In genomic region chr2:74603282-74604000, GRCh38 we compare ENCODE assay signal across 18 cellular contexts. TPM values are rescaled to one million over a fixed set of nuclear protein-coding genes. Genes with fewer than 3 reads are reported as not detected.
DNase-seq lines count a peak whose midpoint lies in the region; ATAC-seq and TF ChIP-seq lines count a peak whose summit lies in the region.
"Had no signal": no experiment of that assay in that cellular context is flagged by ENCODE, and none has a peak within 500 bp of the region (broad histone marks: within the 10 kb centered on the region; RNA-seq: fewer than 3 reads in every experiment).

No MANE protein-coding gene starts in this region.

- H3K9me1 ChIP-seq in IMR-90 (ENCODE audit: insufficient read depth, low read length) = no peaks in the 10 kb centered on the region

- no peak overlapping the region for H2BK5ac ChIP-seq in IMR-90 (ENCODE audit: low read depth, low read length, poor library complexity, severe bottlenecking)
- H2BK5ac ChIP-seq in trophoblast cell (ENCODE audit: low read depth, low read length, poor library complexity) = no peak overlapping the region

- H3K4me3 ChIP-seq in IMR-90 (ENCODE audit: insufficient read depth, low read depth, low read length) (no peak overlapping the region), trophoblast cell (ENCODE audit: low read depth, low read length) (no peak overlapping the region)

- H2BK15ac ChIP-seq in IMR-90 (ENCODE audit: low read depth, low read length) = no peak overlapping the region

- CTCF ChIA-PET in activated CD4-positive, alpha-beta memory T cell treated with anti-CD3 and anti-CD28 coated beads, Interleukin-2, amount 10 ng/mL, durations not matched to agents 7 days and 5 days (lab: Charles Lee) = interaction anchor here (0.8 to 1.8 kb wide), 3 partner anchors 12 to 237 kb away, joined by 4 to 8 read pairs (median 5); no protein-coding TSS in a partner anchor
- CTCF ChIA-PET in activated CD4-positive, alpha-beta memory T cell treated with anti-CD3 and anti-CD28 coated beads for 36 hours (lab: Charles Lee) = interaction anchor here (1.1 kb wide), 1 partner anchor 12 kb away, joined by 4 read pairs; no protein-coding TSS in a partner anchor
- CTCF ChIA-PET in IMR-90 (lab: Yijun Ruan, JAX) = no interaction called here

- no peaks in the 10 kb centered on the region for H3K79me2 ChIP-seq in trophoblast cell (ENCODE audit: control insufficient read depth, insufficient read depth, low read length, poor library complexity)

- H3K27ac ChIP-seq in IMR-90 (ENCODE audit: insufficient read depth, low read length) (no peak overlapping the region), trophoblast cell (ENCODE audit: low read depth, low read length) (no peak overlapping the region)

- no peak overlapping the region for H4K12ac ChIP-seq in trophoblast cell (ENCODE audit: low read depth, low read length)

- no peak overlapping the region for H3K56ac ChIP-seq in IMR-90 (ENCODE audit: extremely low read depth, insufficient read depth, low read length)

- H4K91ac ChIP-seq in IMR-90 (ENCODE audit: insufficient read depth, low read depth, low read length) (no peak overlapping the region), trophoblast cell (ENCODE audit: low read depth, low read length) (no peak overlapping the region)

- intact Hi-C loops in activated CD4-positive, alpha-beta memory T cell treated with anti-CD3 and anti-CD28 coated beads for 36 hours (cut with micrococcal nuclease) = no loop called here
- intact Hi-C loops in IMR-90 (cut with micrococcal nuclease) = loop anchor here (5.0 kb wide), 1 partner anchor 34 kb away; no protein-coding TSS in a partner anchor
- intact Hi-C loops in head of caudate nucleus (cut with DNase I) = no loop called here

- no peak overlapping the region for H2AK5ac ChIP-seq in IMR-90 (ENCODE audit: low read depth, low read length)
- H2AK5ac ChIP-seq in trophoblast cell (ENCODE audit: low read length) = no peak overlapping the region

- no peaks in the 10 kb centered on the region for H3K9me3 Mint-ChIP-seq in activated CD4-positive, alpha-beta memory T cell treated with anti-CD3 and anti-CD28 coated beads, Interleukin-2, amount 10 ng/mL, durations not matched to agents 7 days and 5 days
- H3K9me3 Mint-ChIP-seq in activated CD4-positive, alpha-beta memory T cell treated with anti-CD3 and anti-CD28 coated beads for 36 hours = no peaks in the 10 kb centered on the region
- no peaks in the 10 kb centered on the region for H3K9me3 Mint-ChIP-seq in T-helper 2 cell treated with Interferon-gamma antibody and Interleukin-4, amounts not matched to agents 5 μg/mL and 100 μg/mL, for 36 hours

- H3K27me3 Mint-ChIP-seq in activated CD4-positive, alpha-beta memory T cell treated with anti-CD3 and anti-CD28 coated beads, Interleukin-2, amount 10 ng/mL, durations not matched to agents 7 days and 5 days = peaks cover 28% of the 10 kb centered on the region
- H3K27me3 Mint-ChIP-seq in activated CD4-positive, alpha-beta memory T cell treated with anti-CD3 and anti-CD28 coated beads for 36 hours = peaks cover 21% of the 10 kb centered on the region
- peaks cover 39% of the 10 kb centered on the region for H3K27me3 Mint-ChIP-seq in T-helper 2 cell treated with Interferon-gamma antibody and Interleukin-4, amounts not matched to agents 5 μg/mL and 100 μg/mL, for 36 hours (ENCODE audit: low read depth)

- H3K9ac ChIP-seq in IMR-90 (ENCODE audit: low read depth, low read length) (no peak overlapping the region), trophoblast cell (ENCODE audit: low read length) (no peak overlapping the region)

- peaks cover 2% of the 10 kb centered on the region for H3K36me3 Mint-ChIP-seq in activated CD4-positive, alpha-beta memory T cell treated with anti-CD3 and anti-CD28 coated beads, Interleukin-2, amount 10 ng/mL, durations not matched to agents 7 days and 5 days (ENCODE audit: low read depth)
- H3K36me3 Mint-ChIP-seq in activated CD4-positive, alpha-beta memory T cell treated with anti-CD3 and anti-CD28 coated beads for 36 hours = no peaks in the 10 kb centered on the region
- H3K36me3 Mint-ChIP-seq in T-helper 2 cell treated with Interferon-gamma antibody and Interleukin-4, amounts not matched to agents 5 μg/mL and 100 μg/mL, for 36 hours (ENCODE audit: low read depth) = no peaks in the 10 kb centered on the region
- H3K36me3 Mint-ChIP-seq: CD14-positive monocyte had no signal

- peak; percentile 38 for DNase-seq in activated CD4-positive, alpha-beta memory T cell treated with anti-CD3 and anti-CD28 coated beads, Interleukin-2, amount 10 ng/mL, durations not matched to agents 7 days and 5 days
- DNase-seq in activated CD4-positive, alpha-beta memory T cell treated with anti-CD3 and anti-CD28 coated beads for 36 hours = no peak
- DNase-seq in IMR-90 (no peak), trophoblast cell (no peak), head of caudate nucleus (no peak)
- DNase-seq in T-helper 2 cell treated with Interferon-gamma antibody and Interleukin-4, amounts not matched to agents 5 μg/mL and 100 μg/mL, for 36 hours (ENCODE audit: low spot score) = no peak
- DNase-seq: AML-193, Caco-2, DMS53, NCI-H1048, NCI-H1694, NCI-H2107, NCI-H524 treated with DMSO at 0.1 percent for 48 hours, OCI-M1, RPMI8226 had no signal

- 20% methylated on average over 1 of the region's 7 CpGs; no CpG with 5 or more reads in 1 of the 2 experiments for WGBS in IMR-90 (ENCODE audit: extremely low coverage in 2 of 2, insufficient read length in 1 of 2), 2 experiments
- WGBS in trophoblast cell (ENCODE audit: extremely low coverage, insufficient coverage, insufficient read length) = no CpG with 5 or more reads among the region's 7 CpGs

- H3K27me3 ChIP-seq in IMR-90 (ENCODE audit: control insufficient read depth, insufficient read depth, low read length) (peaks cover 21% of the 10 kb centered on the region), trophoblast cell (ENCODE audit: insufficient read depth, low read length) (peaks cover 2% of the 10 kb centered on the region)

- ATAC-seq in IMR-90 (ENCODE audit: low read depth) (no peak), HG02852 (IDR thresholded peaks at IDR 0.05; ENCODE audit: unreplicated experiment) (no peak)

- H4K5ac ChIP-seq in IMR-90 (ENCODE audit: low read depth, low read length) = no peak overlapping the region

- TF ChIP-seq CTCF in IMR-90 (conservative IDR thresholded peaks at IDR 0.05; ENCODE audit: low read depth, low read length) = no peak

- no peak overlapping the region for H3K4me3 Mint-ChIP-seq in activated CD4-positive, alpha-beta memory T cell treated with anti-CD3 and anti-CD28 coated beads, Interleukin-2, amount 10 ng/mL, durations not matched to agents 7 days and 5 days
- no peak overlapping the region for H3K4me3 Mint-ChIP-seq in activated CD4-positive, alpha-beta memory T cell treated with anti-CD3 and anti-CD28 coated beads for 36 hours
- no peak overlapping the region for H3K4me3 Mint-ChIP-seq in T-helper 2 cell treated with Interferon-gamma antibody and Interleukin-4, amounts not matched to agents 5 μg/mL and 100 μg/mL, for 36 hours
- H3K4me3 Mint-ChIP-seq: CD14-positive monocyte had no signal

- H3K4me1 Mint-ChIP-seq in activated CD4-positive, alpha-beta memory T cell treated with anti-CD3 and anti-CD28 coated beads, Interleukin-2, amount 10 ng/mL, durations not matched to agents 7 days and 5 days = peaks cover 24% of the 10 kb centered on the region
- peaks cover 6% of the 10 kb centered on the region for H3K4me1 Mint-ChIP-seq in activated CD4-positive, alpha-beta memory T cell treated with anti-CD3 and anti-CD28 coated beads for 36 hours (ENCODE audit: low read depth)
- H3K4me1 Mint-ChIP-seq in T-helper 2 cell treated with Interferon-gamma antibody and Interleukin-4, amounts not matched to agents 5 μg/mL and 100 μg/mL, for 36 hours (ENCODE audit: low read depth) = peaks cover 12% of the 10 kb centered on the region

- no peaks in the 10 kb centered on the region for H4K20me1 ChIP-seq in IMR-90 (ENCODE audit: insufficient read depth, low read length)

- no peak overlapping the region for H2BK20ac ChIP-seq in IMR-90 (ENCODE audit: low read depth, low read length)

- dilution Hi-C loops in IMR-90 (cut with HindIII; ENCODE audit: low sequenced_read_pairs, unreplicated experiment) = no loop called here

- H3K23ac ChIP-seq in IMR-90 (ENCODE audit: low read depth, low read length) = no peak overlapping the region
- peak overlapping the region; percentile 24 for H3K23ac ChIP-seq in trophoblast cell (ENCODE audit: low read length)

- TF ChIP-seq RAD21 in IMR-90 (IDR thresholded peaks at IDR 0.05; ENCODE audit: low read length) = no peak

- H3K9me3 ChIP-seq in IMR-90 (ENCODE audit: control insufficient read depth, insufficient read depth, low read length) (0 out of 2 replicates have a peak, but pooled peaks cover 2% of the 10 kb centered on the region), trophoblast cell (ENCODE audit: insufficient read depth, low read depth, low read length) (no peaks in the 10 kb centered on the region)
- H3K9me3 ChIP-seq: Caco-2 had no signal

- H3K27ac Mint-ChIP-seq in activated CD4-positive, alpha-beta memory T cell treated with anti-CD3 and anti-CD28 coated beads, Interleukin-2, amount 10 ng/mL, durations not matched to agents 7 days and 5 days = peak overlapping the region; percentile 66
- no peak overlapping the region for H3K27ac Mint-ChIP-seq in activated CD4-positive, alpha-beta memory T cell treated with anti-CD3 and anti-CD28 coated beads for 36 hours
- peak overlapping the region; percentile 51 for H3K27ac Mint-ChIP-seq in T-helper 2 cell treated with Interferon-gamma antibody and Interleukin-4, amounts not matched to agents 5 μg/mL and 100 μg/mL, for 36 hours
- H3K27ac Mint-ChIP-seq: CD14-positive monocyte had no signal

- in situ Hi-C loops in IMR-90 (cut with MboI; ENCODE audit: low sequenced_read_pairs) = no loop called here

- H3K4me2 ChIP-seq in IMR-90 (ENCODE audit: low read depth, low read length) (no peak overlapping the region), trophoblast cell (ENCODE audit: low read length) (no peak overlapping the region)

- no peak overlapping the region for H2AK9ac ChIP-seq in IMR-90 (replicated peaks; ENCODE audit: low read depth, low read length, poor library complexity)

- H4K8ac ChIP-seq in IMR-90 (ENCODE audit: low read depth in 2 of 2, low read length in 2 of 2) = no peak overlapping the region
- no peak overlapping the region for H4K8ac ChIP-seq in trophoblast cell (ENCODE audit: low read depth, low read length)

- H3K14ac ChIP-seq in IMR-90 (replicated peaks; ENCODE audit: low read depth, low read length) = no peak overlapping the region
- no peak overlapping the region for H3K14ac ChIP-seq in trophoblast cell (ENCODE audit: low read length)

- no peak for TF ChIP-seq POLR2A in IMR-90 (IDR thresholded peaks at IDR 0.05; ENCODE audit: low read depth, low read length)

- no peak overlapping the region for H2BK12ac ChIP-seq in trophoblast cell (ENCODE audit: low read length)

- POLR2A ChIA-PET in activated CD4-positive, alpha-beta memory T cell treated with anti-CD3 and anti-CD28 coated beads, Interleukin-2, amount 10 ng/mL, durations not matched to agents 7 days and 5 days (lab: Charles Lee) = interaction anchor here (1.4 kb wide), 1 partner anchor 15 kb away, joined by 3 read pairs; no protein-coding TSS in a partner anchor
- POLR2A ChIA-PET in activated CD4-positive, alpha-beta memory T cell treated with anti-CD3 and anti-CD28 coated beads for 36 hours (lab: Charles Lee) = interaction anchor here (0.9 kb wide), 1 partner anchor 14 kb away, joined by 3 read pairs; no protein-coding TSS in a partner anchor
- POLR2A ChIA-PET in IMR-90 (lab: Charles Lee; ENCODE audit: unreplicated experiment) = interaction anchor here (0.6 kb wide), 1 partner anchor 68 kb away, joined by 3 read pairs; no protein-coding TSS in a partner anchor

- no peak overlapping the region for H3K4ac ChIP-seq in IMR-90 (ENCODE audit: low read depth, low read length)
- H3K4ac ChIP-seq in trophoblast cell (ENCODE audit: low read depth, low read length) = no peak overlapping the region

- H2BK120ac ChIP-seq in IMR-90 (ENCODE audit: low read depth, low read length) = no peak overlapping the region
- H2BK120ac ChIP-seq in trophoblast cell (ENCODE audit: insufficient read depth, low read length, poor library complexity) = no peak overlapping the region

- BruUV-seq in IMR-90 (replicated peaks; lab: Mats Ljungman, UMichigan) = no TSS peak

- H3K36me3 ChIP-seq in IMR-90 (ENCODE audit: control insufficient read depth, insufficient read depth, low read length) (no peaks in the 10 kb centered on the region), trophoblast cell (ENCODE audit: control insufficient read depth in 1 of 2, insufficient read depth in 2 of 2, low read length in 2 of 2) (no peaks in the 10 kb centered on the region)

- H3K18ac ChIP-seq in IMR-90 (ENCODE audit: low read depth, low read length) (no peak overlapping the region), trophoblast cell (ENCODE audit: low read length) (no peak overlapping the region)

- H3K4me1 ChIP-seq in IMR-90 (ENCODE audit: control insufficient read depth, insufficient read depth, low read length) = no peaks in the 10 kb centered on the region
- H3K4me1 ChIP-seq in trophoblast cell (ENCODE audit: control insufficient read depth in 1 of 2, insufficient read depth in 2 of 2, low read length in 2 of 2) = no peaks in the 10 kb centered on the region
- H3K4me1 ChIP-seq: Caco-2 had no signal

- H2AFZ ChIP-seq in IMR-90 (replicated peaks; ENCODE audit: low read length, poor library complexity) = no peak overlapping the region
- H2AFZ ChIP-seq in trophoblast cell (ENCODE audit: insufficient read depth, low read length, poor library complexity) = no peak overlapping the region

- H3K79me1 ChIP-seq in IMR-90 (ENCODE audit: low read depth in 1 of 2, low read length in 2 of 2) = no peaks in the 10 kb centered on the region
- H3K79me1 ChIP-seq in trophoblast cell (ENCODE audit: low read length) = no peaks in the 10 kb centered on the region

RNA-seq across cellular contexts. Expression of gene M1AP, which starts 44.7 kb away (rescaled TPM):
- not detected for total RNA-seq in activated CD4-positive, alpha-beta memory T cell treated with anti-CD3 and anti-CD28 coated beads, Interleukin-2, amount 10 ng/mL, durations not matched to agents 7 days and 5 days
- total RNA-seq in activated CD4-positive, alpha-beta memory T cell treated with anti-CD3 and anti-CD28 coated beads for 36 hours = not detected
- not detected in 2 replicates for total RNA-seq in IMR-90 (2012; rRNA removed)
- 0.03 TPM in 1 of 2 replicates, not detected in the other for polyA plus RNA-seq in IMR-90 (2012; rRNA removed)
- polyA plus RNA-seq in IMR-90 (2012; cell fraction: cytosol; rRNA removed) = 0.01 TPM in 1 of 2 replicates, not detected in the other
- 0.10 and 0.11 TPM in 2 replicates for polyA plus RNA-seq in IMR-90 (2012; cell fraction: nucleus; rRNA removed; ENCODE audit: low replicate concordance)
- polyA plus RNA-seq in trophoblast cell (2013) = 0.56 and 0.89 TPM in 2 replicates
- total RNA-seq: Caco-2, MCF 10A had no signal

RNA-seq across cellular contexts. Expression of gene DOK1, which starts 48.9 kb away (rescaled TPM):
- 10 to 100 TPM; 45.2 to 46.8 TPM for total RNA-seq in activated CD4-positive, alpha-beta memory T cell treated with anti-CD3 and anti-CD28 coated beads, Interleukin-2, amount 10 ng/mL, durations not matched to agents 7 days and 5 days
- 10 to 100 TPM; 23.1 to 24.5 TPM for total RNA-seq in activated CD4-positive, alpha-beta memory T cell treated with anti-CD3 and anti-CD28 coated beads for 36 hours
- 12.2 and 15.4 TPM in 2 replicates for total RNA-seq in IMR-90 (2012; rRNA removed)
- polyA plus RNA-seq in IMR-90 (2012; rRNA removed) = 17.5 and 17.6 TPM in 2 replicates
- polyA plus RNA-seq in IMR-90 (2012; cell fraction: cytosol; rRNA removed) = 22.6 and 23.7 TPM in 2 replicates
- polyA plus RNA-seq in IMR-90 (2012; cell fraction: nucleus; rRNA removed; ENCODE audit: low replicate concordance) = 13.0 and 33.0 TPM in 2 replicates
- polyA plus RNA-seq in trophoblast cell (2013) = 2.5 and 2.7 TPM in 2 replicates

RNA-seq across cellular contexts. Expression of gene LOXL3, which starts 49.7 kb away (rescaled TPM):
- under 1 TPM; 0.60 to 0.70 TPM for total RNA-seq in activated CD4-positive, alpha-beta memory T cell treated with anti-CD3 and anti-CD28 coated beads, Interleukin-2, amount 10 ng/mL, durations not matched to agents 7 days and 5 days
- total RNA-seq in activated CD4-positive, alpha-beta memory T cell treated with anti-CD3 and anti-CD28 coated beads for 36 hours = 1 to 10 TPM in 1 of 2 experiments, under 1 TPM in 1; 0.90 to 1.1 TPM
- total RNA-seq in IMR-90 (2012; rRNA removed) = 14.2 and 17.9 TPM in 2 replicates
- 21.8 and 23.4 TPM in 2 replicates for polyA plus RNA-seq in IMR-90 (2012; rRNA removed)
- polyA plus RNA-seq in IMR-90 (2012; cell fraction: cytosol; rRNA removed) = 11.7 and 22.0 TPM in 2 replicates
- 63.1 and 92.0 TPM in 2 replicates for polyA plus RNA-seq in IMR-90 (2012; cell fraction: nucleus; rRNA removed; ENCODE audit: low replicate concordance)
- polyA plus RNA-seq in trophoblast cell (2013) = 1.1 and 1.3 TPM in 2 replicates

RNA-seq across cellular contexts. Expression of gene SEMA4F, which starts 50.6 kb away (rescaled TPM):
- total RNA-seq in activated CD4-positive, alpha-beta memory T cell treated with anti-CD3 and anti-CD28 coated beads, Interleukin-2, amount 10 ng/mL, durations not matched to agents 7 days and 5 days = 1 to 10 TPM; 6.6 to 8.2 TPM
- 1 to 10 TPM; 7.7 to 7.9 TPM for total RNA-seq in activated CD4-positive, alpha-beta memory T cell treated with anti-CD3 and anti-CD28 coated beads for 36 hours
- 3.6 and 4.7 TPM in 2 replicates for total RNA-seq in IMR-90 (2012; rRNA removed)
- 7.5 and 7.8 TPM in 2 replicates for polyA plus RNA-seq in IMR-90 (2012; rRNA removed)
- polyA plus RNA-seq in IMR-90 (2012; cell fraction: cytosol; rRNA removed) = 7.5 and 9.1 TPM in 2 replicates
- 9.6 and 10.6 TPM in 2 replicates for polyA plus RNA-seq in IMR-90 (2012; cell fraction: nucleus; rRNA removed; ENCODE audit: low replicate concordance)
- 2.1 and 2.3 TPM in 2 replicates for polyA plus RNA-seq in trophoblast cell (2013)
